18 cellular contexts compared by ENCODE assay signal in genomic region chr20:48238326-48238725, GRCh38.
DNase-seq lines count a peak whose midpoint lies in the region; ATAC-seq and TF ChIP-seq lines count a peak whose summit lies in the region.
"Had no signal": no experiment of that assay in that cellular context is flagged by ENCODE, and none has a peak within 500 bp of the region (broad histone marks: within the 10 kb centered on the region; RNA-seq: fewer than 3 reads in every experiment).

No MANE protein-coding gene starts in this region.

- CTCF ChIA-PET in PC-3 (lab: Charles Lee) = no interaction called here

- DNase-seq in EH (ENCODE audit: low read depth) (peak; percentile 68), PC-3 (peak; percentile 59), esophagus muscularis mucosa (ENCODE audit: extremely low spot score) (no peak), tibial artery (no peak), colonic mucosa (no peak), DMS114 treated with DMSO at 0.1 percent for 48 hours (lab: John Stamatoyannopoulos, UW; ENCODE audit: unreplicated experiment) (no peak)
- DNase-seq: activated CD4-positive, alpha-beta T cell treated with anti-CD3 and anti-CD28 coated beads, Interleukin-2, amount 50 U/mL, for 1 hour; activated T-cell treated with anti-CD3 and anti-CD28 coated beads, Interleukin-2, amount 50 U/mL, for 1 hour; amniotic stem cell; DMS53; NCI-H2081 treated with DMSO at 0.1 percent for 48 hours; NCI-H748 treated with DMSO at 0.1 percent for 48 hours; Right ventricle myocardium superior; stimulated activated CD4-positive, alpha-beta T cell treated with anti-CD3 and anti-CD28 coated beads, Interleukin-12 subunit alpha, Interleukin-12 subunit beta, amount 100 ng/mL, for 4 hours; T-helper 2 cell had no signal

- H3K9me2 ChIP-seq in PC-3 (replicated peaks; ENCODE audit: low read length) = no peaks in the 10 kb centered on the region

- no peaks in the 10 kb centered on the region for H4K20me1 ChIP-seq in PC-3 (ENCODE audit: low read length)

- intact Hi-C loops in PC-3 (cut with micrococcal nuclease) (no loop called here), esophagus muscularis mucosa (cut with DNase I) (no loop called here), tibial artery (cut with DNase I; ENCODE audit: low total_unique reads) (no loop called here), colonic mucosa (cut with DNase I) (no loop called here)

- POLR2A ChIA-PET in PC-3 (lab: Charles Lee; ENCODE audit: unreplicated experiment) = no interaction called here

- no peaks in the 10 kb centered on the region for H3F3A ChIP-seq in PC-3 (ENCODE audit: low read length, unreplicated experiment)

- H3K4me3 ChIP-seq in PC-3 (ENCODE audit: low read length) (no peak overlapping the region), esophagus muscularis mucosa (no peak overlapping the region), rectal smooth muscle tissue (ENCODE audit: low read length) (no peak overlapping the region), tibial artery (no peak overlapping the region), colonic mucosa (no peak overlapping the region)

- TF ChIP-seq POLR2A in esophagus muscularis mucosa (IDR thresholded peaks at IDR 0.05; ENCODE audit: low read depth) = no peak

- no peak for TF ChIP-seq EP300 in esophagus muscularis mucosa (IDR thresholded peaks at IDR 0.05)

- peak; percentile 79 for ATAC-seq in PC-3
- no peak for ATAC-seq in HG02981 (IDR thresholded peaks at IDR 0.05; ENCODE audit: unreplicated experiment)

- no peak overlapping the region for H3K9ac ChIP-seq in PC-3 (ENCODE audit: low read length)
- H3K9ac ChIP-seq in rectal smooth muscle tissue (ENCODE audit: low read length) = no peak overlapping the region
- H3K9ac ChIP-seq in colonic mucosa (ENCODE audit: low read depth in 2 of 2, low read length in 2 of 2) = no peak overlapping the region

- H3K9me3 ChIP-seq in PC-3 (ENCODE audit: low read length) = no peaks in the 10 kb centered on the region
- H3K9me3 ChIP-seq in esophagus muscularis mucosa = no peaks in the 10 kb centered on the region
- H3K9me3 ChIP-seq in tibial artery = no peaks in the 10 kb centered on the region
- H3K9me3 ChIP-seq in colonic mucosa = no peaks in the 10 kb centered on the region
- H3K9me3 ChIP-seq: neutrophil had no signal

- H3K27ac ChIP-seq in PC-3 (ENCODE audit: low read length) (no peak overlapping the region), esophagus muscularis mucosa (replicated peaks in 1 of 4) (peak overlapping the region; percentile 50 to 63 (median 54)), rectal smooth muscle tissue (ENCODE audit: low read depth, low read length) (peak overlapping the region; percentile 67), tibial artery (no peak overlapping the region), colonic mucosa (no peak overlapping the region)
- H3K27ac ChIP-seq: neutrophil had no signal

- BruUV-seq in PC-3 (replicated peaks; lab: Mats Ljungman, UMichigan) = no TSS peak

- H3K36me3 ChIP-seq in PC-3 (ENCODE audit: low read depth, low read length) (no peaks in the 10 kb centered on the region), esophagus muscularis mucosa (no peaks in the 10 kb centered on the region), rectal smooth muscle tissue (ENCODE audit: control insufficient read depth, insufficient read depth, low read length) (no peaks in the 10 kb centered on the region), tibial artery (no peaks in the 10 kb centered on the region), colonic mucosa (no peaks in the 10 kb centered on the region)
- H3K36me3 ChIP-seq: neutrophil had no signal

- H3K27me3 ChIP-seq in PC-3 (ENCODE audit: low read length) (peaks cover 12% of the 10 kb centered on the region), esophagus muscularis mucosa (no peaks in the 10 kb centered on the region), rectal smooth muscle tissue (ENCODE audit: control insufficient read depth, insufficient read depth, low read length) (no peaks in the 10 kb centered on the region), tibial artery (no peaks in the 10 kb centered on the region), colonic mucosa (no peaks in the 10 kb centered on the region)
- H3K27me3 ChIP-seq: neutrophil had no signal

- 27% methylated on average over 4 of the region's 4 CpGs for WGBS in esophagus muscularis mucosa

- TF ChIP-seq CTCF in PC-3 (conservative IDR thresholded peaks at IDR 0.05; ENCODE audit: low read depth, low read length) (no peak), esophagus muscularis mucosa (IDR thresholded peaks at IDR 0.05) (no peak), tibial artery (IDR thresholded peaks at IDR 0.05) (no peak), colonic mucosa (IDR thresholded peaks at IDR 0.05) (no peak)

- no peak overlapping the region for H3K4me2 ChIP-seq in PC-3 (ENCODE audit: low read length)

- no peak overlapping the region for H2AFZ ChIP-seq in PC-3 (ENCODE audit: low read length)

- peaks cover 5% of the 10 kb centered on the region; the same call in 1 of the 2 replicates for H3K4me1 ChIP-seq in PC-3 (ENCODE audit: insufficient read depth, low read length)
- H3K4me1 ChIP-seq in esophagus muscularis mucosa = peaks cover 0 to 38% (median 27%) of the 10 kb centered on the region in 4 donors
- peaks cover 13% of the 10 kb centered on the region for H3K4me1 ChIP-seq in rectal smooth muscle tissue (ENCODE audit: control insufficient read depth, insufficient read depth, low read length)
- no peaks in the 10 kb centered on the region for H3K4me1 ChIP-seq in tibial artery
- no peaks in the 10 kb centered on the region for H3K4me1 ChIP-seq in colonic mucosa

- no peaks in the 10 kb centered on the region for H3K79me2 ChIP-seq in PC-3 (ENCODE audit: low read length)

Comparison
In these comparisons a context has a peak if more than half of its experiments do, and no peak if none do; other contexts are left out.
1. DNase-seq: peak in EH (single experiment) and PC-3 (single experiment); none in esophagus muscularis mucosa (single experiment), tibial artery (0 of 2), colonic mucosa (single experiment) and DMS114 treated with DMSO at 0.1 percent for 48 hours (single experiment).
2. H3K27ac ChIP-seq: peak in esophagus muscularis mucosa (4 of 4) and rectal smooth muscle tissue (single experiment); none in PC-3 (single experiment), tibial artery (0 of 2) and colonic mucosa (single experiment).